In genomic region chr10:74969093-74969492, GRCh38 we compare ENCODE assay signal across 18 cellular contexts.
DNase-seq lines count a peak whose midpoint lies in the region; ATAC-seq and TF ChIP-seq lines count a peak whose summit lies in the region.
"Had no signal": no experiment of that assay in that cellular context is flagged by ENCODE, and none has a peak within 500 bp of the region (broad histone marks: within the 10 kb centered on the region; RNA-seq: fewer than 3 reads in every experiment).

No MANE protein-coding gene starts in this region.

- H2AFZ ChIP-seq in PC-3 (ENCODE audit: low read length) = no peak overlapping the region

- TF ChIP-seq CTCF in PC-3 (conservative IDR thresholded peaks at IDR 0.05; ENCODE audit: low read depth, low read length) (no peak), gastroesophageal sphincter (IDR thresholded peaks at IDR 0.05) (no peak), thyroid gland (IDR thresholded peaks at IDR 0.05) (no peak)

- intact Hi-C loops in PC-3 (cut with micrococcal nuclease) (no loop called here), thyroid gland (cut with DNase I) (no loop called here)

- POLR2A ChIA-PET in PC-3 (lab: Charles Lee; ENCODE audit: unreplicated experiment) = no interaction called here

- H3K36me3 ChIP-seq in PC-3 (ENCODE audit: low read depth, low read length) = peaks cover 15% of the 10 kb centered on the region; the same call in 1 of the 2 replicates
- no peaks in the 10 kb centered on the region for H3K36me3 ChIP-seq in gastroesophageal sphincter
- H3K36me3 ChIP-seq in thymus (ENCODE audit: control insufficient read depth, insufficient read depth) = peaks cover 5% of the 10 kb centered on the region
- H3K36me3 ChIP-seq in thyroid gland = no peaks in the 10 kb centered on the region
- H3K36me3 ChIP-seq: left ventricle myocardium inferior, Peyer's patch, right atrium auricular region, tibial artery had no signal

- no peaks in the 10 kb centered on the region for H3K27me3 ChIP-seq in PC-3 (ENCODE audit: low read length)
- H3K27me3 ChIP-seq in gastroesophageal sphincter = no peaks in the 10 kb centered on the region
- no peaks in the 10 kb centered on the region for H3K27me3 ChIP-seq in thymus (ENCODE audit: control insufficient read depth, insufficient read depth)
- no peaks in the 10 kb centered on the region for H3K27me3 ChIP-seq in thyroid gland
- H3K27me3 ChIP-seq: Peyer's patch, right atrium auricular region, tibial artery had no signal

- H3K27ac ChIP-seq in PC-3 (ENCODE audit: low read length) (peak overlapping the region; percentile 28; the same call in 1 of the 2 replicates), gastroesophageal sphincter (peak overlapping the region; percentile 8 to 38 (median 26)), thymus (ENCODE audit: low read depth) (peak overlapping the region; percentile 47), thyroid gland (no peak overlapping the region)
- H3K27ac ChIP-seq: left ventricle myocardium inferior, Peyer's patch, right atrium auricular region, tibial artery had no signal

- WGBS in gastroesophageal sphincter (ENCODE audit: low coverage in 1 of 2), 2 donors = 88 to 100% methylated on average over 1 to 2 of the region's 2 CpGs
- 45% methylated on average over 2 of the region's 2 CpGs for WGBS in thymus
- WGBS in thyroid gland, 2 donors = 95 to 99% methylated on average over 2 of the region's 2 CpGs

- H3F3A ChIP-seq in PC-3 (ENCODE audit: low read length, unreplicated experiment) = peaks cover 12% of the 10 kb centered on the region

- no peak overlapping the region for H3K9ac ChIP-seq in PC-3 (ENCODE audit: low read length)

- DNase-seq in stimulated activated naive CD8-positive, alpha-beta T cell treated with anti-CD3 and anti-CD28 coated beads, Interleukin-15, Interleukin-2, amounts not matched to agents 100 U/mL and 50 U/mL, for 24 hours = no peak
- DNase-seq in PC-3 = no peak
- no peak for DNase-seq in thyroid gland
- no peak for DNase-seq in NCI-H1694 treated with DMSO at 0.1 percent for 48 hours (lab: John Stamatoyannopoulos, UW)
- DNase-seq in stimulated activated naive CD4-positive, alpha-beta T cell (lab: John Stamatoyannopoulos, UW) = no peak
- DNase-seq: activated CD4-positive, CD25-positive, alpha-beta regulatory T cell; activated CD8-positive, alpha-beta memory T cell treated with anti-CD3 and anti-CD28 coated beads for 24 hours; glutamatergic neuron; Karpas-422; left ventricle myocardium inferior; occipital lobe; Peyer's patch; tibial artery had no signal

- peaks cover 39% of the 10 kb centered on the region for H3K79me2 ChIP-seq in PC-3 (ENCODE audit: low read length)

- peak overlapping the region; percentile 61 for H3K4me3 Mint-ChIP-seq in stimulated activated naive CD8-positive, alpha-beta T cell treated with anti-CD3 and anti-CD28 coated beads, Interleukin-15, Interleukin-2, amounts not matched to agents 100 ng/mL and 50 ng/mL, for 24 hours

- H3K4me1 ChIP-seq in PC-3 (ENCODE audit: insufficient read depth, low read length) (peaks cover 28% of the 10 kb centered on the region), gastroesophageal sphincter (peaks cover 0 to 54% (median 6%) of the 10 kb centered on the region in 3 donors), thymus (ENCODE audit: control insufficient read depth, insufficient read depth, low read length) (peaks cover 11% of the 10 kb centered on the region), thyroid gland (peaks cover 14 to 20% of the 10 kb centered on the region in 2 donors)

- no peak for TF ChIP-seq POLR2A in gastroesophageal sphincter (IDR thresholded peaks at IDR 0.05)
- TF ChIP-seq POLR2A in thyroid gland (IDR thresholded peaks at IDR 0.05) = no peak

- no TSS peak for BruUV-seq in PC-3 (replicated peaks; lab: Mats Ljungman, UMichigan)

- H3K4me1 Mint-ChIP-seq in stimulated activated naive CD8-positive, alpha-beta T cell treated with anti-CD3 and anti-CD28 coated beads, Interleukin-15, Interleukin-2, amounts not matched to agents 100 ng/mL and 50 ng/mL, for 24 hours (ENCODE audit: low read depth) = peaks cover 66% of the 10 kb centered on the region

- peak overlapping the region; percentile 75 for H3K27ac Mint-ChIP-seq in stimulated activated naive CD8-positive, alpha-beta T cell treated with anti-CD3 and anti-CD28 coated beads, Interleukin-15, Interleukin-2, amounts not matched to agents 100 ng/mL and 50 ng/mL, for 24 hours

- H4K20me1 ChIP-seq in PC-3 (ENCODE audit: low read length) = peaks cover 26% of the 10 kb centered on the region

- H3K4me3 ChIP-seq in PC-3 (ENCODE audit: low read length) (peak overlapping the region; percentile 10; the same call in 1 of the 2 replicates), gastroesophageal sphincter (no peak overlapping the region), thymus (ENCODE audit: low read length) (no peak overlapping the region), thyroid gland (replicated peaks in 1 of 3) (no peak overlapping the region)
- H3K4me3 ChIP-seq: left ventricle myocardium inferior, mucosa of descending colon, Peyer's patch, right atrium auricular region, tibial artery had no signal

- no peak for TF ChIP-seq EP300 in gastroesophageal sphincter (IDR thresholded peaks at IDR 0.05)

- CTCF ChIA-PET in PC-3 (lab: Charles Lee) = interaction anchor here (1.0 kb wide), 1 partner anchor 51 kb away, joined by 16 read pairs; no protein-coding TSS in a partner anchor

- peak overlapping the region; percentile 67 for H3K4me2 ChIP-seq in PC-3 (ENCODE audit: low read length)

- H3K36me3 Mint-ChIP-seq in stimulated activated naive CD8-positive, alpha-beta T cell treated with anti-CD3 and anti-CD28 coated beads, Interleukin-15, Interleukin-2, amounts not matched to agents 100 ng/mL and 50 ng/mL, for 24 hours (ENCODE audit: low read depth) = peaks cover 32% of the 10 kb centered on the region

- peaks cover 5% of the 10 kb centered on the region for H3K9me3 Mint-ChIP-seq in stimulated activated naive CD8-positive, alpha-beta T cell treated with anti-CD3 and anti-CD28 coated beads, Interleukin-15, Interleukin-2, amounts not matched to agents 100 ng/mL and 50 ng/mL, for 24 hours

- ATAC-seq in stimulated activated naive CD8-positive, alpha-beta T cell treated with anti-CD3 and anti-CD28 coated beads, Interleukin-15, Interleukin-2, amounts not matched to agents 100 U/mL and 50 U/mL, for 24 hours = no peak
- no peak for ATAC-seq in PC-3
- ATAC-seq in gastroesophageal sphincter = no peak

- H3K27me3 Mint-ChIP-seq in stimulated activated naive CD8-positive, alpha-beta T cell treated with anti-CD3 and anti-CD28 coated beads, Interleukin-15, Interleukin-2, amounts not matched to agents 100 ng/mL and 50 ng/mL, for 24 hours = no peaks in the 10 kb centered on the region

- H3K9me3 ChIP-seq in PC-3 (ENCODE audit: low read length) (no peaks in the 10 kb centered on the region), gastroesophageal sphincter (no peaks in the 10 kb centered on the region), thymus (ENCODE audit: control insufficient read depth) (no peaks in the 10 kb centered on the region), thyroid gland (no peaks in the 10 kb centered on the region)
- H3K9me3 ChIP-seq: left ventricle myocardium inferior, mucosa of descending colon, Peyer's patch, right atrium auricular region, tibial artery had no signal

- no peaks in the 10 kb centered on the region for H3K9me2 ChIP-seq in PC-3 (replicated peaks; ENCODE audit: low read length)

Comparison
In these comparisons a context has a peak if more than half of its experiments do, and no peak if none do; other contexts are left out.
1. H3K27ac ChIP-seq: peak in PC-3 (single experiment), gastroesophageal sphincter (4 of 4) and thymus (single experiment); none in thyroid gland (0 of 3).